ENCODE assay signal across 13 cellular contexts in the genomic region with DNA sequence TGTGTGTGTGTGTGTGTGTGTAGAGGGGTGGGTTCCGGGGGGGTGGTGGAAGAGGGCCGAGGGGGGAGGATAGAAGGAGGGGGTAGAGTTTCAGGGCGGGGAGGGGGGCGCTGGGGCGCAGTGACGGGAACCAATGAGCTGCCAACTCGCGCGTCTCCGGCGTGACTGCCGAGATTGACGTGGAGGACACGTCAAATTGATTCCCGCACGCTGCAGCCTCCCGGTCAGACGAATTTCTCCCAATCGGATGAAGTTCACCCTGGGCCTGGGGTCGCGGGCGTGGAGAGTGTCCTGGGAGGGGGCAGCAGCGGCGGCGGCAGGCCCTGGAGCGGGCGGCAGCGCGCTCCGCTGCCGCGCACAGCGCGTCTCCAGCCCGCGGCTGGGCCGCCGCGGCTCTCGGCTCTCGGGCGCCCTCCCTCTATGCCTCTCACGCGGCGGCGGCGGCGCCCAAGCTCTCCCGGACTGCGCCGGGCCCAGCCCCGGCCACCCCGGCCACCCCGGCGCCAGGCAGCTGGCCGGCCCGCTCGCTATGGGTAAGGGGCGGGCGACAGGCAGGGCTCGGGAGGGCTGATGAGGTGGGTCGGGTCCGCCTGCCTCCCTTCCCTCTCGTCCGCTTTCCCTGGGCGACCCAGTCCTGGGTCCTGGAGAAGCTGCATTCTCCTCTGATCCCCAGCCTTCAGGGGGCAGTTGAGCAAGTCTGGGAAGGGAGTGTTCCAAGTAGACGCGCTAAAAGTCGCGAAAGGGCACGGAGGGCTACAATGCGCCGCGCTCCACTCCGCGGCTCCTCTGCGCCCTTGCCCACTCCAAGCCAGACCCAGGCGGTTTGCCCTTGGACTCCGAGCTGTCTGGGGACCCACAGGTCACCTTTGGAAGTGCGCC. TPM values are rescaled to one million over a fixed set of nuclear protein-coding genes. Genes with fewer than 3 reads are reported as not detected.
DNase-seq lines count a peak whose midpoint lies in the region; ATAC-seq and TF ChIP-seq lines count a peak whose summit lies in the region.
"Had no signal": no experiment of that assay in that cellular context is flagged by ENCODE, and none has a peak within 500 bp of the region (broad histone marks: within the 10 kb centered on the region; RNA-seq: fewer than 3 reads in every experiment).

A gene (plus strand): TSS at position 199 of the 879 bp plus-strand sequence. CDS start 49 bp downstream, at position 248.

- H3K4me3 Mint-ChIP-seq in glutamatergic neuron (ENCODE audit: unreplicated experiment), result peak within 1 kb of the TSS; percentile 73

- no peak within 1 kb of the TSS for H3K18ac ChIP-seq in trophoblast cell (ENCODE audit: low read length)

- H3K27me3 Mint-ChIP-seq in glutamatergic neuron (ENCODE audit: unreplicated experiment), result peaks cover 50% of the 10 kb centered on the region

- H4K8ac ChIP-seq in trophoblast cell (ENCODE audit: low read depth, low read length), result no peak within 1 kb of the TSS

- no peak within 1 kb of the TSS for H3K9ac ChIP-seq in trophoblast cell (ENCODE audit: low read length)

- H2BK120ac ChIP-seq in trophoblast cell (ENCODE audit: insufficient read depth, low read length, poor library complexity), result no peak within 1 kb of the TSS

- ATAC-seq in GM21515 (IDR thresholded peaks at IDR 0.05; ENCODE audit: unreplicated experiment), result no peak

- H4K91ac ChIP-seq in trophoblast cell (ENCODE audit: low read depth, low read length), result no peak within 1 kb of the TSS

- peaks cover 14% of the 10 kb centered on the region for H3K9me3 Mint-ChIP-seq in glutamatergic neuron (ENCODE audit: unreplicated experiment)

- H3K36me3 ChIP-seq in MG63 (no peaks in the 10 kb centered on the region), trophoblast cell (ENCODE audit: control insufficient read depth in 1 of 2, insufficient read depth in 2 of 2, low read length in 2 of 2) (no peaks in the 10 kb centered on the region)
- H3K36me3 ChIP-seq: tibial artery had no signal

- DNase-seq in GM20000 (ENCODE audit: low spot score) (peak; percentile 41), MG63 (peak; percentile 20), glutamatergic neuron (peak; percentile 71), trophoblast cell (no peak), NCI-H187 treated with DMSO at 0.1 percent for 48 hours (lab: John Stamatoyannopoulos, UW) (no peak), NCI-H2196 treated with DMSO at 0.1 percent for 48 hours (lab: John Stamatoyannopoulos, UW; ENCODE audit: unreplicated experiment) (no peak)
- DNase-seq: amniotic stem cell, DND-41, SW 1271, tibial artery had no signal

- no peak within 1 kb of the TSS for H4K12ac ChIP-seq in trophoblast cell (ENCODE audit: low read depth, low read length)

- H3K79me2 ChIP-seq in trophoblast cell (ENCODE audit: control insufficient read depth, insufficient read depth, low read length, poor library complexity), result no peaks in the 10 kb centered on the region

- no peak within 1 kb of the TSS for H2AK5ac ChIP-seq in trophoblast cell (ENCODE audit: low read length)

- H3K79me1 ChIP-seq in trophoblast cell (ENCODE audit: low read length), result no peaks in the 10 kb centered on the region

- H3K36me3 Mint-ChIP-seq in glutamatergic neuron (ENCODE audit: unreplicated experiment), result no peaks in the 10 kb centered on the region

- no peak within 1 kb of the TSS for H2BK12ac ChIP-seq in trophoblast cell (ENCODE audit: low read length)

- H3K23ac ChIP-seq in trophoblast cell (ENCODE audit: low read length), result no peak within 1 kb of the TSS

- H3K4me2 ChIP-seq in trophoblast cell (ENCODE audit: low read length), result peak within 1 kb of the TSS; percentile 81

- H2AFZ ChIP-seq in trophoblast cell (ENCODE audit: insufficient read depth, low read length, poor library complexity), result no peak within 1 kb of the TSS

- no peak within 1 kb of the TSS for H3K4ac ChIP-seq in trophoblast cell (ENCODE audit: low read depth, low read length)

- no peak within 1 kb of the TSS for H2BK5ac ChIP-seq in trophoblast cell (ENCODE audit: low read depth, low read length, poor library complexity)

- no peak within 1 kb of the TSS for H3K27ac ChIP-seq in trophoblast cell (ENCODE audit: low read depth, low read length)
- H3K27ac ChIP-seq: tibial artery had no signal

- H3K9me3 ChIP-seq in MG63 (no peaks in the 10 kb centered on the region), trophoblast cell (ENCODE audit: insufficient read depth, low read depth, low read length) (peaks cover 7% of the 10 kb centered on the region)
- H3K9me3 ChIP-seq: tibial artery had no signal

- TF ChIP-seq CTCF in GM20000 (IDR thresholded peaks at IDR 0.05; ENCODE audit: extremely low read depth, missing control alignments), result no peak
- TF ChIP-seq CTCF in glutamatergic neuron (IDR thresholded peaks at IDR 0.05; ENCODE audit: partially characterized antibody, unreplicated experiment), result no peak

- H3K27ac Mint-ChIP-seq in glutamatergic neuron (ENCODE audit: unreplicated experiment), result no peak within 1 kb of the TSS

- H3K4me1 Mint-ChIP-seq in glutamatergic neuron (ENCODE audit: low read depth, unreplicated experiment), result peaks cover 3% of the 10 kb centered on the region

- no peak within 1 kb of the TSS for H3K14ac ChIP-seq in trophoblast cell (ENCODE audit: low read length)

- H3K4me3 ChIP-seq in MG63, result no peak within 1 kb of the TSS
- H3K4me3 ChIP-seq in trophoblast cell (ENCODE audit: low read depth, low read length), result no peak within 1 kb of the TSS
- H3K4me3 ChIP-seq: tibial artery had no signal

- WGBS in trophoblast cell (ENCODE audit: extremely low coverage, insufficient coverage, insufficient read length), result no CpG with 5 or more reads among the region's 80 CpGs

- H3K27me3 ChIP-seq in MG63 (peaks cover 4% of the 10 kb centered on the region), trophoblast cell (ENCODE audit: insufficient read depth, low read length) (peaks cover 93% of the 10 kb centered on the region)

- peaks cover 3 to 6% of the 10 kb centered on the region in 2 experiments for H3K4me1 ChIP-seq in trophoblast cell (ENCODE audit: control insufficient read depth in 1 of 2, insufficient read depth in 2 of 2, low read length in 2 of 2)

RNA-seq across cellular contexts. Expression of the gene that starts here (rescaled TPM):
- total RNA-seq in MG63 (2014; rRNA removed; shearing (Covaris generic); ENCODE audit: low replicate concordance), result not detected in 2 replicates
- not detected for total RNA-seq in glutamatergic neuron (ENCODE audit: unreplicated experiment)
- polyA plus RNA-seq in trophoblast cell (2013), result 0.03 TPM in 1 of 2 replicates, not detected in the other
- total RNA-seq: endothelial cell of umbilical vein, omental fat pad had no signal
- polyA plus RNA-seq: endothelial cell of umbilical vein had no signal

Comparison
In these comparisons a context has a peak if more than half of its experiments do, and no peak if none do; other contexts are left out.
1. Peak in DNase-seq in MG63; RNA of the gene not detected or under 1 TPM.
2. Peak in DNase-seq in glutamatergic neuron; RNA of the gene not detected or under 1 TPM.